7 cellular contexts compared by ENCODE assay signal in the genomic region with DNA sequence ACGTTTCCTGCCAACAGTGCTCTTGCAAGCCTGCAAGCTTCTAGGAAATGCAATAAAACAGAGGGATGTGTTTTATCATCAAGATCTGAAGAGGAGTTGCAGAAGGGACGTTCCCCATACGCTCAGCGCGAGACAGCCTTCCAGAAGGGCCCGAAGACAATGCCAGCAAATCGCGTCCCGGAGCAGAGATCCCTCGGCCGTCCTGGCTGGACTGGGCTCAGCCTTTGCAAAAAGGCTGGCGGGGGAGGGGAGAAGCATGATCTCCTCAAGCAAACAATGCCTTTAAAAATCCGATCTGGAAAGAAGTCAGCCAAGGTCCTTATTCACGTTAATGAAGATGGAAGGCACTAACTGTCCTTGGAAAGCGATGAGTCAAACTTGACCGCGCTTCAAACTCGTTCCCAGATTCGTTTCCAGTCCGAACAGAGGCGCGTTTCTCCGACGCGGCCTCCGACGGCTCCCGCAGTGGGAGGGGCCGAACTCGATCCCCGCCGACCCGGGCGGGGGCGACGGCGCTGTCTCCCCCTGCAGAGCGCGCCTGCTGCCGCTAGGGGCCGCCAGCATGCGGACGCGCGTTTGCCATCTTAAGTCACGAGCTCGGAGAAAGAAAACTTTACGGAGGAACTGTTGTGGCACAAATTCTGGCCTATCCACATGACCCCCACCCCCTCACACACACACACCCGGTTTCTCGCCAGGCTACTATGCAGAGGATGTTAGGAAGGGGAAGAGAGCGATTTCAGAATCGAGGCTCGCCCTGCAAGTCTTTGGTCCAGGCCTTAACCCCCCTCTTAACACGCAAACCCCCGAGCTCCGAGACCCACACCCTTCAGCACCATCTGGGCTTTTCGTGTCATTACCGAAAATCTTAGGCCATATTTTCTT. TPM values are rescaled to one million over a fixed set of nuclear protein-coding genes. Genes with fewer than 3 reads are reported as not detected.
DNase-seq lines count a peak whose midpoint lies in the region; ATAC-seq and TF ChIP-seq lines count a peak whose summit lies in the region.

No MANE protein-coding gene starts in this region.

- no peaks in the 10 kb centered on the region for H3K27me3 ChIP-seq in PC-3 (ENCODE audit: low read length)

- ATAC-seq in HG03432 (IDR thresholded peaks at IDR 0.05; ENCODE audit: unreplicated experiment) (peak; percentile 48), PC-3 (peak; percentile 32)
- ATAC-seq in naive thymus-derived CD8-positive, alpha-beta T cell = peak; percentile 41 to 52
- peak; percentile 13 for ATAC-seq in stimulated activated naive CD8-positive, alpha-beta T cell treated with anti-CD3 and anti-CD28 coated beads, Interleukin-15, amount 100 ng/mL, for 72 hours

- no peaks in the 10 kb centered on the region for H3K9me3 ChIP-seq in PC-3 (ENCODE audit: low read length)

- H3K9me2 ChIP-seq in PC-3 (replicated peaks; ENCODE audit: low read length) = no peaks in the 10 kb centered on the region

- peak overlapping the region; percentile 83 to 100 (median 98) for H3K27ac Mint-ChIP-seq in naive thymus-derived CD8-positive, alpha-beta T cell
- peak overlapping the region; percentile 98 to 100 for H3K27ac Mint-ChIP-seq in stimulated activated naive CD8-positive, alpha-beta T cell treated with anti-CD3 and anti-CD28 coated beads, Interleukin-15, amount 100 ng/mL, for 72 hours

- CTCF ChIA-PET in PC-3 (lab: Charles Lee) = interaction anchor here (0.5 to 3.3 kb wide), 20 partner anchors 104 to 1529 kb away, joined by 3 to 49 read pairs (median 4); no protein-coding TSS in a partner anchor

- peak overlapping the region; percentile 94 to 100 (median 98) for H3K4me3 Mint-ChIP-seq in naive thymus-derived CD8-positive, alpha-beta T cell
- peak overlapping the region; percentile 94 to 99 for H3K4me3 Mint-ChIP-seq in stimulated activated naive CD8-positive, alpha-beta T cell treated with anti-CD3 and anti-CD28 coated beads, Interleukin-15, amount 100 ng/mL, for 72 hours

- peaks cover 35% of the 10 kb centered on the region for H3K4me1 ChIP-seq in PC-3 (ENCODE audit: insufficient read depth, low read length)

- H4K20me1 ChIP-seq in PC-3 (ENCODE audit: low read length) = 0 out of 2 replicates have a peak, but pooled peaks cover 5% of the 10 kb centered on the region

- H3K4me2 ChIP-seq in PC-3 (ENCODE audit: low read length) = peak overlapping the region; percentile 99

- POLR2A ChIA-PET in PC-3 (lab: Charles Lee; ENCODE audit: unreplicated experiment) = interaction anchor here (0.5 to 0.6 kb wide), 2 partner anchors 786 to 976 kb away, joined by 7 to 14 read pairs; no protein-coding TSS in a partner anchor
- POLR2A ChIA-PET in naive thymus-derived CD8-positive, alpha-beta T cell (lab: Charles Lee) = interaction anchor here (0.7 to 2.6 kb wide), 22 partner anchors 10 to 1407 kb away, joined by 3 to 14 read pairs (median 3); a partner anchor contains a TSS

- H3K9me3 Mint-ChIP-seq in naive thymus-derived CD8-positive, alpha-beta T cell = no peaks in the 10 kb centered on the region
- no peaks in the 10 kb centered on the region for H3K9me3 Mint-ChIP-seq in stimulated activated naive CD8-positive, alpha-beta T cell treated with anti-CD3 and anti-CD28 coated beads, Interleukin-15, amount 100 ng/mL, for 72 hours

- H3F3A ChIP-seq in PC-3 (ENCODE audit: low read length, unreplicated experiment) = no peaks in the 10 kb centered on the region

- peaks cover 34 to 70% (median 49%) of the 10 kb centered on the region in 4 donors for H3K4me1 Mint-ChIP-seq in naive thymus-derived CD8-positive, alpha-beta T cell
- H3K4me1 Mint-ChIP-seq in stimulated activated naive CD8-positive, alpha-beta T cell treated with anti-CD3 and anti-CD28 coated beads, Interleukin-15, amount 100 ng/mL, for 72 hours = peaks cover 59% of the 10 kb centered on the region

- peak; percentile 87 for DNase-seq in PC-3
- DNase-seq in activated effector memory CD4-positive, alpha-beta T cell treated with anti-CD3 and anti-CD28 coated beads, Interleukin-2, amount 50 U/mL, for 16 hours = peak; percentile 93
- DNase-seq in fibroblast of pulmonary artery (ENCODE audit: low read depth) = peak; percentile 94
- peak; percentile 55 to 82 (median 77) for DNase-seq in naive thymus-derived CD8-positive, alpha-beta T cell
- peak; percentile 85 to 89 for DNase-seq in stimulated activated naive CD8-positive, alpha-beta T cell treated with anti-CD3 and anti-CD28 coated beads, Interleukin-15, amount 100 ng/mL, for 72 hours

- H3K27ac ChIP-seq in PC-3 (ENCODE audit: low read length) = peak overlapping the region; percentile 63

- H2AFZ ChIP-seq in PC-3 (ENCODE audit: low read length) = peak overlapping the region; percentile 85

- H3K36me3 ChIP-seq in PC-3 (ENCODE audit: low read depth, low read length) = no peaks in the 10 kb centered on the region

- intact Hi-C loops in PC-3 (cut with micrococcal nuclease) = loop anchor here (1.0 to 10.0 kb wide), 11 partner anchors 489 to 1492 kb away; no protein-coding TSS in a partner anchor

- no TSS peak for BruUV-seq in PC-3 (replicated peaks; lab: Mats Ljungman, UMichigan)

- H3K9ac ChIP-seq in PC-3 (ENCODE audit: low read length) = peak overlapping the region; percentile 54

- H3K4me3 ChIP-seq in PC-3 (ENCODE audit: low read length) = peak overlapping the region; percentile 93
- H3K4me3 ChIP-seq in fibroblast of pulmonary artery (replicated peaks; ENCODE audit: low read depth, low read length) = peak overlapping the region; percentile 94

- peak; percentile 99 for TF ChIP-seq CTCF in GM12872 (IDR thresholded peaks at IDR 0.05; ENCODE audit: insufficient read depth, low read depth, low read length)
- peak; percentile 97 for TF ChIP-seq CTCF in PC-3 (conservative IDR thresholded peaks at IDR 0.05; ENCODE audit: low read depth, low read length)
- peak; percentile 71 for TF ChIP-seq CTCF in fibroblast of pulmonary artery (IDR thresholded peaks at IDR 0.05; ENCODE audit: low read length, missing control alignments)

- no peaks in the 10 kb centered on the region for H3K27me3 Mint-ChIP-seq in naive thymus-derived CD8-positive, alpha-beta T cell
- no peaks in the 10 kb centered on the region for H3K27me3 Mint-ChIP-seq in stimulated activated naive CD8-positive, alpha-beta T cell treated with anti-CD3 and anti-CD28 coated beads, Interleukin-15, amount 100 ng/mL, for 72 hours

- peaks cover 77% of the 10 kb centered on the region for H3K79me2 ChIP-seq in PC-3 (ENCODE audit: low read length)

- H3K36me3 Mint-ChIP-seq in naive thymus-derived CD8-positive, alpha-beta T cell = peaks cover 0 to 6% (median 0%) of the 10 kb centered on the region in 3 donors

RNA-seq across cellular contexts. Expression of a gene that starts 5.5 kb away (rescaled TPM):
- total RNA-seq in PC-3 (2014; rRNA removed) = 7.7 and 11.8 TPM in 2 replicates
- total RNA-seq in naive thymus-derived CD8-positive, alpha-beta T cell = 10 to 100 TPM; 21.3 to 23.0 TPM
- polyA plus RNA-seq in naive thymus-derived CD8-positive, alpha-beta T cell = 1 to 10 TPM; 1.1 to 2.7 (median 2.3) TPM

RNA-seq across cellular contexts. Expression of a gene that starts 37.4 kb away (rescaled TPM):
- total RNA-seq in PC-3 (2014; rRNA removed) = not detected in 2 replicates
- total RNA-seq in naive thymus-derived CD8-positive, alpha-beta T cell = not detected
- not detected for polyA plus RNA-seq in naive thymus-derived CD8-positive, alpha-beta T cell

Comparison
In these comparisons a context has a peak if more than half of its experiments do, and no peak if none do; other contexts are left out.
1. Peak in every context shown above with its lines: DNase-seq, ATAC-seq, H3K4me3 ChIP-seq and H3K27ac ChIP-seq.